ENCODE assay signal across 10 cellular contexts in the genomic region with DNA sequence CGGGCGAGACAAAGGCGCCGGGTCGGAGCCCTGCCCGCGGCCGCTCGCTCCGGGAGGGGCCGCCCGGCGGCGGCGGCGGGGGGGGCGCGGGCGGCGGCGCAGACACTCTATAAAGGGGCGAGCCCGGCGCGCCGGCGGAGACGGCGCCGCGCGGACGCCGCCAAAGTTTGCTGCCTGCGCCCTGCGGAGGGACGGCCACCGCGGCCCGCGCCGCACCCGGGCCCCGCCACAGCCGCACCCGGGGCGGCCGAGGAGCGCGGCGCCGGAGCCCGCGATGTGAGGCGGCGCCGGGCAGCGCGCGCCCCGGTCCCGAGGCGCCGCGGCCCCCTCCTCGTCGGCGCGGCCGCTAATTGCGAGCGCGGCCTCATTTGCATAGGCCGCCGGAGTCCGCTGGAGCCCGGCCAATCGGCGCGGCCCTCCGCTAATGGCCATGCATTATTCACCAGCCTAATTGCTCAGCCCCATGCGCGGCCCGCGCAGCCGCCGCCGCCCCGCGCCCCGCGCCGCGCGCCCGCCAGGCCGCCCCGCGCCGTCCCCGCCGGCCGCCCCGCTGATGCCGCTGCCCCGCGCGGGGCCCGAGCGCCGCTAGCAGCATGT. TPM values are rescaled to one million over a fixed set of nuclear protein-coding genes. Genes with fewer than 3 reads are reported as not detected.
DNase-seq lines count a peak whose midpoint lies in the region; ATAC-seq and TF ChIP-seq lines count a peak whose summit lies in the region.
"Had no signal": no experiment of that assay in that cellular context is flagged by ENCODE, and none has a peak within 500 bp of the region (broad histone marks: within the 10 kb centered on the region; RNA-seq: fewer than 3 reads in every experiment).

A gene (plus strand): TSS at position 137 of the 597 bp plus-strand sequence. CDS start 457 bp downstream, at position 594.

- peaks cover 70% of the 10 kb centered on the region for H3K27me3 ChIP-seq in colonic mucosa

- H3K36me3 ChIP-seq in colonic mucosa, result no peaks in the 10 kb centered on the region

- no peak for ATAC-seq in HG02885 (IDR thresholded peaks at IDR 0.05; ENCODE audit: poor library complexity, unreplicated experiment)

- H3K4me3 Mint-ChIP-seq in endothelial cell (ENCODE audit: unreplicated experiment) (peak within 1 kb of the TSS; percentile 80), neural crest cell (peak within 1 kb of the TSS; percentile 68)

- H3K36me3 Mint-ChIP-seq in endothelial cell (ENCODE audit: low read depth, unreplicated experiment) (peaks cover 4% of the 10 kb centered on the region), neural crest cell (ENCODE audit: low read depth) (peaks cover 5% of the 10 kb centered on the region)

- H3K4me1 ChIP-seq in colonic mucosa, result no peaks in the 10 kb centered on the region

- no peak within 1 kb of the TSS for H3K4me3 ChIP-seq in colonic mucosa

- TF ChIP-seq CTCF in endothelial cell (IDR thresholded peaks at IDR 0.05; ENCODE audit: unreplicated experiment) (no peak), neural crest cell (conservative IDR thresholded peaks at IDR 0.05) (no peak), colonic mucosa (IDR thresholded peaks at IDR 0.05) (no peak)

- H3K4me1 Mint-ChIP-seq in endothelial cell (ENCODE audit: unreplicated experiment), result peaks cover 16% of the 10 kb centered on the region
- peaks cover 49% of the 10 kb centered on the region for H3K4me1 Mint-ChIP-seq in neural crest cell

- H3K9ac ChIP-seq in colonic mucosa (ENCODE audit: low read depth in 2 of 2, low read length in 2 of 2), result no peak within 1 kb of the TSS

- no peak within 1 kb of the TSS for H3K27ac ChIP-seq in colonic mucosa

- H3K9me3 Mint-ChIP-seq in endothelial cell (ENCODE audit: unreplicated experiment), result no peaks in the 10 kb centered on the region
- H3K9me3 Mint-ChIP-seq in neural crest cell, result no peaks in the 10 kb centered on the region

- no peak within 1 kb of the TSS for H3K27ac Mint-ChIP-seq in endothelial cell (ENCODE audit: unreplicated experiment)
- no peak within 1 kb of the TSS for H3K27ac Mint-ChIP-seq in neural crest cell (ENCODE audit: unreplicated experiment)

- peak; percentile 74 for DNase-seq in ELF-1 (ENCODE audit: low read depth, low spot score)
- DNase-seq in NCI-H1105 (lab: John Stamatoyannopoulos, UW), result peak; percentile 22
- no peak for DNase-seq in endothelial cell (ENCODE audit: low spot score)
- DNase-seq in neural crest cell (ENCODE audit: low read depth, low spot score), result no peak
- no peak for DNase-seq in T-helper 9 cell
- no peak for DNase-seq in colonic mucosa
- DNase-seq: DMS79, NCI-H187, SIG-M5 had no signal

- no peaks in the 10 kb centered on the region for H3K9me3 ChIP-seq in colonic mucosa

- H3K27me3 Mint-ChIP-seq in endothelial cell (ENCODE audit: unreplicated experiment) (peaks cover 39% of the 10 kb centered on the region), neural crest cell (ENCODE audit: low read depth) (peaks cover 79% of the 10 kb centered on the region)

- intact Hi-C loops in colonic mucosa (cut with DNase I), result no loop called here

RNA-seq across cellular contexts. Expression of the gene that starts here (rescaled TPM):
- total RNA-seq in endothelial cell (ENCODE audit: unreplicated experiment), result 2.5 TPM
- total RNA-seq in neural crest cell, result 9.0 and 9.1 TPM in 2 replicates
- under 1 TPM in 1 of 2 donors, not detected in 1; 0.05 TPM for total RNA-seq in colonic mucosa

Comparison
In these comparisons a context has a peak if more than half of its experiments do, and no peak if none do; other contexts are left out.
1. DNase-seq: peak in ELF-1 (single experiment) and NCI-H1105 (single experiment); none in endothelial cell (single experiment), neural crest cell (single experiment), T-helper 9 cell (single experiment) and colonic mucosa (single experiment).